ENCODE assay signal across 3 cellular contexts in the genomic region with DNA sequence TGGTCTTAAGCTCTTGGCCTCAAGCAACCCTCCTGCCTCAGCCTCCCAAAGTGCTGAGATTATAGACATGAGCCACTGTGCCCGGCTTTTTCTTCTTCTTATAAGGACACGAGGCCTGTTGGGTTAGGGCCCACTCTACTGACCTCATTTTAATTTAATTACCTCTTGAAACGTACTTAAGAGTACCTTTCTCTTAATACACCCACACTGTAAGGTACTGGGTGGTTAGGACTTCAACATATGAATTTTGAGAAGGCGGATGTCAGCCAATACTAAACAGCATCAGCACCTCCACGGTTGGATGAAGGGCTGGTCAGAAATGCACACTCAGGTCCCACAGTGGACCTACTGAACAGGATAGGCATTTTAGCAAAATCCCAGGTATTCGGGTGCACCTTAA. TPM values are rescaled to one million over a fixed set of nuclear protein-coding genes. Genes with fewer than 3 reads are reported as not detected.
"Had no signal": no experiment of that assay in that cellular context is flagged by ENCODE, and none has a peak within 500 bp of the region (broad histone marks: within the 10 kb centered on the region; RNA-seq: fewer than 3 reads in every experiment).

No MANE protein-coding gene starts in this region.

RNA-seq across cellular contexts. Expression of a gene that starts 7.9 kb away (rescaled TPM):
- total RNA-seq: GM23248, H4, HFFc6 had no signal
- polyA plus RNA-seq: GM23248 had no signal
